Comparison of ENCODE assay signal across 1 cellular context in the genomic region with DNA sequence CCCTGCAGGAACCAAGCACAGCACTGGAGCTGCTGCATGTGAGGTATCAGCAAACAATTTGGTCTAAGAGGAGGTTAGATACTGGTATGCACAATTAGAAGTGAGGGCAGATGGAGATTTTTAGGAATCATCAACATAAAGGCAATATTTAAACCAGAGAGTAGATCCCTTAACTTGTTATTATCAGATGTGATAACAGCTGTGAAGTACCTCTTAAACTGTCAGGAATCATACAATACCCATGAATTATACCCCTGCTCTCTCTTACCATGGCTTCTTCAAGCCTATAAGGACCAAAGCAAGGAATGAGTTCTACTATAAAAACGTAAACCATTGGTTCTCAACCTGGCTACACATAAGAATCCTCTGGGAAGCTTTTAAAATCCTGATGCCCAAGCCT.
TF ChIP-seq lines count a peak whose summit lies in the region.

No MANE protein-coding gene starts in this region.

TF ChIP-seq in IMR-90, 13 proteins besides CTCF, POLR2A, EP300 and RAD21:
- TF ChIP-seq, protein P1, sequence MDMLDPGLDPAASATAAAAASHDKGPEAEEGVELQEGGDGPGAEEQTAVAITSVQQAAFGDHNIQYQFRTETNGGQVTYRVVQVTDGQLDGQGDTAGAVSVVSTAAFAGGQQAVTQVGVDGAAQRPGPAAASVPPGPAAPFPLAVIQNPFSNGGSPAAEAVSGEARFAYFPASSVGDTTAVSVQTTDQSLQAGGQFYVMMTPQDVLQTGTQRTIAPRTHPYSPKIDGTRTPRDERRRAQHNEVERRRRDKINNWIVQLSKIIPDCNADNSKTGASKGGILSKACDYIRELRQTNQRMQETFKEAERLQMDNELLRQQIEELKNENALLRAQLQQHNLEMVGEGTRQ (IDR thresholded peaks at IDR 0.05; ENCODE audit: low read depth, low read length) = no peak
- TF ChIP-seq FOS (IDR thresholded peaks at IDR 0.05; ENCODE audit: low read depth, low read length) (no peak), CHD1 (IDR thresholded peaks at IDR 0.05; ENCODE audit: low read depth, low read length) (no peak), SMC3 (IDR thresholded peaks at IDR 0.05; ENCODE audit: low read depth, low read length) (no peak), MAFK (IDR thresholded peaks at IDR 0.05; ENCODE audit: low read depth, low read length) (no peak), RFX5 (IDR thresholded peaks at IDR 0.05; ENCODE audit: low read depth, low read length) (no peak), CEBPB (IDR thresholded peaks at IDR 0.05; ENCODE audit: low read depth, low read length) (no peak), MAZ (IDR thresholded peaks at IDR 0.05; ENCODE audit: borderline replicate concordance, low read depth, low read length) (no peak), BHLHE40 (IDR thresholded peaks at IDR 0.05; ENCODE audit: low read depth, low read length) (no peak), NFE2L2 (IDR thresholded peaks at IDR 0.05; ENCODE audit: low read depth, low read length) (no peak), MXI1 (IDR thresholded peaks at IDR 0.05; ENCODE audit: borderline replicate concordance, low read depth, low read length) (no peak), RCOR1 (IDR thresholded peaks at IDR 0.05; ENCODE audit: insufficient replicate concordance, low read length) (no peak)
- TF ChIP-seq, protein P2, sequence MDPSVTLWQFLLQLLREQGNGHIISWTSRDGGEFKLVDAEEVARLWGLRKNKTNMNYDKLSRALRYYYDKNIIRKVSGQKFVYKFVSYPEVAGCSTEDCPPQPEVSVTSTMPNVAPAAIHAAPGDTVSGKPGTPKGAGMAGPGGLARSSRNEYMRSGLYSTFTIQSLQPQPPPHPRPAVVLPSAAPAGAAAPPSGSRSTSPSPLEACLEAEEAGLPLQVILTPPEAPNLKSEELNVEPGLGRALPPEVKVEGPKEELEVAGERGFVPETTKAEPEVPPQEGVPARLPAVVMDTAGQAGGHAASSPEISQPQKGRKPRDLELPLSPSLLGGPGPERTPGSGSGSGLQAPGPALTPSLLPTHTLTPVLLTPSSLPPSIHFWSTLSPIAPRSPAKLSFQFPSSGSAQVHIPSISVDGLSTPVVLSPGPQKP (IDR thresholded peaks at IDR 0.05; ENCODE audit: borderline replicate concordance, low read depth, low read length) = no peak
